In genomic region chr3:43227685-43228084, GRCh38 we compare ENCODE assay signal across 4 cellular contexts. TPM values are rescaled to one million over a fixed set of nuclear protein-coding genes. Genes with fewer than 3 reads are reported as not detected.
DNase-seq lines count a peak whose midpoint lies in the region; ATAC-seq, FAIRE-seq and TF ChIP-seq lines count a peak whose summit lies in the region.
"Not testable (repeated sequence)": the region's sequence is repeated elsewhere in the genome, so short reads cannot be mapped to it uniquely, and the experiment has no call there.

No MANE protein-coding gene starts in this region.

- H3K9ac ChIP-seq in K562 (ENCODE audit: insufficient read depth in 1 of 2, low read depth in 2 of 2, low read length in 2 of 2); HepG2 (ENCODE audit: insufficient read depth, low read depth, low read length): not testable (repeated sequence)

- peaks cover 26% of the 10 kb centered on the region for H3K4me1 Mint-ChIP-seq in CD4-positive, alpha-beta T cell (ENCODE audit: low read depth)

- BruUV-seq in K562 (replicated peaks; lab: Mats Ljungman, UMichigan); HepG2 (replicated peaks; lab: Mats Ljungman, UMichigan): not testable (repeated sequence)

- not testable (repeated sequence) for H3K4me3 ChIP-seq in K562; esophagus muscularis mucosa; HepG2 (replicated peaks in 1 of 3; ENCODE audit: insufficient read depth in 1 of 3, low read depth in 2 of 3, low read length in 3 of 3)

- not testable (repeated sequence) for H2AFZ ChIP-seq in K562 (ENCODE audit: low read depth, low read length); HepG2 (ENCODE audit: low read length)

- H3K27ac Mint-ChIP-seq in CD4-positive, alpha-beta T cell: not testable (repeated sequence)

- not testable (repeated sequence) for H3K27me3 Mint-ChIP-seq in CD4-positive, alpha-beta T cell

- not testable (repeated sequence) for TF ChIP-seq EP300 in K562 (IDR thresholded peaks at IDR 0.05; ENCODE audit: low read length); esophagus muscularis mucosa (IDR thresholded peaks at IDR 0.05); HepG2 (IDR thresholded peaks at IDR 0.05; ENCODE audit: low read depth in 2 of 2, low read length in 2 of 2); HepG2 (CRISPR knock-in tag; IDR thresholded peaks at IDR 0.05; ENCODE audit: borderline replicate concordance)

- in situ Hi-C loops in K562 (cut with MboI): not testable (repeated sequence)
- in situ Hi-C loops in HepG2 (cut with HindIII; ENCODE audit: extremely low pct_ligation_motif_present, low pct_unique_long_range_greater_than_20kb): loop anchor here (10.0 kb wide), 1 partner anchor 277 kb away; no protein-coding TSS in a partner anchor

- not testable (repeated sequence) for H3K79me2 ChIP-seq in K562 (ENCODE audit: control insufficient read depth, insufficient read depth, low read length); HepG2 (ENCODE audit: insufficient read depth, low read length)

- not testable (repeated sequence) for FAIRE-seq in K562 (lab: Jason Lieb, UNC)
- FAIRE-seq in HepG2 (lab: Jason Lieb, UNC): peak; percentile 44

- intact Hi-C loops in CD4-positive, alpha-beta T cell (cut with DNase I, micrococcal nuclease): not testable (repeated sequence)
- intact Hi-C loops in K562 (cut with micrococcal nuclease) (loop anchor here (10.0 kb wide), 1 partner anchor 537 kb away; no protein-coding TSS in a partner anchor), esophagus muscularis mucosa (cut with DNase I) (loop anchor here (10.0 kb wide), 1 partner anchor 277 kb away; no protein-coding TSS in a partner anchor), HepG2 (cut with micrococcal nuclease; ENCODE audit: unreplicated experiment) (loop anchor here (10.0 kb wide), 1 partner anchor 277 kb away; no protein-coding TSS in a partner anchor)

- not testable (repeated sequence) for TF ChIP-seq CTCF in CD4-positive, alpha-beta T cell (IDR thresholded peaks at IDR 0.05); K562 (IDR thresholded peaks at IDR 0.05 in 2 of 3, conservative IDR thresholded peaks at IDR 0.05 in 1 of 3; ENCODE audit: insufficient read depth in 2 of 3, low read depth in 1 of 3, low read length in 3 of 3); esophagus muscularis mucosa (IDR thresholded peaks at IDR 0.05); HepG2 (CRISPR knock-in tag; IDR thresholded peaks at IDR 0.05)

- CTCF ChIA-PET in CD4-positive, alpha-beta T cell (lab: Charles Lee); K562 (lab: Yijun Ruan, JAX; ENCODE audit: low intra/inter-chr PET ratio); HepG2 (lab: Yijun Ruan, JAX; ENCODE audit: low intra/inter-chr PET ratio, low total read pairs): not testable (repeated sequence)

- 0% methylated on average over 1 of the region's 1 CpG for WGBS in K562 (ENCODE audit: insufficient coverage, low coverage, missing lambda C conversion rate)
- WGBS in esophagus muscularis mucosa: 74% methylated on average over 1 of the region's 1 CpG
- WGBS in HepG2 (ENCODE audit: low lambda C conversion rate): 0% methylated on average over 1 of the region's 1 CpG

- peaks cover 15% of the 10 kb centered on the region for H3K36me3 Mint-ChIP-seq in CD4-positive, alpha-beta T cell (ENCODE audit: low read depth)

- not testable (repeated sequence) for H3K36me3 ChIP-seq in K562 (ENCODE audit: control insufficient read depth, insufficient read depth, low read length); esophagus muscularis mucosa; HepG2 (replicated peaks in 1 of 2; ENCODE audit: control insufficient read depth in 1 of 2, insufficient read depth in 2 of 2, low read length in 2 of 2)

- H3K9me3 Mint-ChIP-seq in CD4-positive, alpha-beta T cell: not testable (repeated sequence)

- H3K9me3 ChIP-seq in CD4-positive, alpha-beta T cell (ENCODE audit: control insufficient read depth, low read length): peaks cover 11% of the 10 kb centered on the region
- H3K9me3 ChIP-seq in K562 (replicated peaks; ENCODE audit: control insufficient read depth, insufficient read depth, low read depth, low read length); HepG2 (ENCODE audit: low read length): not testable (repeated sequence)
- peaks cover 0 to 20% (median 15%) of the 10 kb centered on the region in 4 donors for H3K9me3 ChIP-seq in esophagus muscularis mucosa

- peak overlapping the region; percentile 3 for H3K4me3 Mint-ChIP-seq in CD4-positive, alpha-beta T cell

- not testable (repeated sequence) for ATAC-seq in CD4-positive, alpha-beta T cell (ENCODE audit: poor library complexity); K562; HepG2

- H3K27ac ChIP-seq in CD4-positive, alpha-beta T cell (ENCODE audit: low read depth, low read length); K562 (ENCODE audit: extremely low read depth, low read depth, low read length); esophagus muscularis mucosa (replicated peaks in 1 of 4); HepG2 (ENCODE audit: extremely low read length, insufficient read depth, low read length): not testable (repeated sequence)

- POLR2A ChIA-PET in CD4-positive, alpha-beta T cell (lab: Charles Lee); HepG2 (lab: Yijun Ruan, JAX): not testable (repeated sequence)
- POLR2A ChIA-PET in K562 (lab: Yijun Ruan, JAX): interaction anchor here (0.6 kb wide), 1 partner anchor 22 kb away, joined by 4 read pairs; no protein-coding TSS in a partner anchor

- DNase-seq in CD4-positive, alpha-beta T cell; K562 (ENCODE audit: extremely low read depth in 1 of 4, low spot score in 3 of 4); HepG2 (ENCODE audit: low spot score): not testable (repeated sequence)
- DNase-seq in esophagus muscularis mucosa (ENCODE audit: extremely low spot score): peak; percentile 3

- not testable (repeated sequence) for H3K27me3 ChIP-seq in CD4-positive, alpha-beta T cell (ENCODE audit: control insufficient read depth, insufficient read depth, low read length); K562 (ENCODE audit: control insufficient read depth in 2 of 2, insufficient read depth in 2 of 2, low read length in 2 of 2); esophagus muscularis mucosa; HepG2 (ENCODE audit: control insufficient read depth in 1 of 2, insufficient read depth in 2 of 2, low read length in 2 of 2)

- not testable (repeated sequence) for TF ChIP-seq POLR2A in K562 (conservative IDR thresholded peaks at IDR 0.05); esophagus muscularis mucosa (IDR thresholded peaks at IDR 0.05; ENCODE audit: low read depth); HepG2 (IDR thresholded peaks at IDR 0.05; ENCODE audit: insufficient read depth in 1 of 2, low read depth in 2 of 2, low read length in 2 of 2)

- H4K20me1 ChIP-seq in K562 (replicated peaks; ENCODE audit: control insufficient read depth, insufficient read depth, low read length); HepG2 (ENCODE audit: insufficient read depth, low read length): not testable (repeated sequence)

- not testable (repeated sequence) for H3K9me1 ChIP-seq in K562 (ENCODE audit: control insufficient read depth, insufficient read depth, low read length)

- H3K4me1 ChIP-seq in K562 (replicated peaks in 1 of 2; ENCODE audit: control insufficient read depth in 2 of 2, insufficient read depth in 2 of 2, low read length in 2 of 2); esophagus muscularis mucosa; HepG2 (ENCODE audit: insufficient read depth, low read length): not testable (repeated sequence)

- TF ChIP-seq RAD21 in K562 (CRISPR knock-in tag; conservative IDR thresholded peaks at IDR 0.05 in 1 of 2, IDR thresholded peaks at IDR 0.05 in 1 of 2); HepG2 (CRISPR knock-in tag; IDR thresholded peaks at IDR 0.05): not testable (repeated sequence)

- not testable (repeated sequence) for H3K4me2 ChIP-seq in K562 (ENCODE audit: insufficient read depth, low read length); HepG2 (ENCODE audit: low read depth, low read length)

RNA-seq across cellular contexts. Expression of gene SNRK, which starts 58.7 kb away (rescaled TPM):
- total RNA-seq in CD4-positive, alpha-beta T cell: 100 to 1,000 TPM; 215 to 217 TPM
- 20.1 and 34.8 TPM in 2 replicates for total RNA-seq in K562 (2011; cell fraction: chromatin; rRNA removed; ENCODE audit: low replicate concordance)
- total RNA-seq in K562 (2011; cell fraction: nucleolus; rRNA removed): 8.0 and 9.3 TPM in 2 replicates
- total RNA-seq in K562 (2011; cell fraction: nucleoplasm; rRNA removed): 13.2 and 26.1 TPM in 2 replicates
- total RNA-seq in K562 (2014; rRNA removed) (8.9 and 9.7 TPM in 2 replicates), K562 (2014; rRNA removed; fragmentation: Illumina TruSeq; extraction: Trizol) (10.8 and 12.6 TPM in 2 replicates), K562 (2015; rRNA removed; fragmentation: Illumina TruSeq; extraction: Trizol) (10.4 and 12.3 TPM in 2 replicates), K562 (2021) (8.2 and 11.5 TPM in 2 replicates), esophagus muscularis mucosa (10 to 100 TPM; 30.7 to 50.4 (median 45.8) TPM), HepG2 (2016; rRNA removed; fragmentation: Illumina TruSeq; extraction: Trizol) (11.4 and 14.2 TPM in 2 replicates)
- polyA plus RNA-seq in K562 (2011; rRNA removed) (6.7 and 7.3 TPM in 2 replicates), K562 (2014; fragmentation: Illumina TruSeq; extraction: Trizol) (6.8 and 7.1 TPM in 2 replicates), K562 (2014; fragmentation: Nextera tagmentation; extraction: Ambion mirVana) (1 to 10 TPM; 1.7 to 2.0 TPM), K562 (2014; rRNA removed) (4.2 TPM in 2 replicates), HepG2 (2011; rRNA removed) (16.1 and 16.3 TPM in 2 replicates)
- polyA plus RNA-seq in K562 (2011; cell fraction: cytosol; rRNA removed): 4.2 and 4.8 TPM in 2 replicates
- 8.2 and 9.1 TPM in 2 replicates for polyA plus RNA-seq in K562 (2011; cell fraction: nucleus; rRNA removed)
- polyA plus RNA-seq in K562 (2012): 4.8 and 6.7 TPM in 2 replicates
- 24.8 and 27.8 TPM in 2 replicates for polyA minus RNA-seq in K562 (2011; rRNA and poly(A)+ RNA removed)
- polyA minus RNA-seq in K562 (2011; cell fraction: cytosol; rRNA and poly(A)+ RNA removed): 13.2 and 20.2 TPM in 2 replicates
- polyA minus RNA-seq in K562 (2011; cell fraction: nucleus; rRNA and poly(A)+ RNA removed): 10.1 and 14.2 TPM in 2 replicates
- total RNA-seq in HepG2 (2016; cell fraction: cytosol; rRNA removed; fragmentation: Illumina TruSeq; extraction: Trizol; ENCODE audit: low read depth): 15.7 and 20.4 TPM in 2 replicates
- 11.4 and 12.5 TPM in 2 replicates for total RNA-seq in HepG2 (2016; cell fraction: insoluble cytoplasmic fraction; rRNA removed; fragmentation: Illumina TruSeq; extraction: Trizol)
- 7.8 and 8.4 TPM in 2 replicates for total RNA-seq in HepG2 (2016; cell fraction: membrane; rRNA removed; fragmentation: Illumina TruSeq; extraction: Trizol)
- total RNA-seq in HepG2 (2016; cell fraction: nucleus; rRNA removed; fragmentation: Illumina TruSeq; extraction: Trizol): 16.3 and 19.8 TPM in 2 replicates
- polyA plus RNA-seq in HepG2 (2011; cell fraction: cytosol; rRNA removed): 8.9 and 9.0 TPM in 2 replicates
- 22.4 and 28.9 TPM in 2 replicates for polyA plus RNA-seq in HepG2 (2011; cell fraction: nucleus; rRNA removed)
- 15.9 and 17.5 TPM in 2 replicates for polyA plus RNA-seq in HepG2 (2012)
- 0.21 and 0.26 TPM in 2 replicates for polyA plus RNA-seq in HepG2 (2016; cell fraction: cytosol; fragmentation: Illumina TruSeq; extraction: Trizol; ENCODE audit: low read depth)
- polyA plus RNA-seq in HepG2 (2016; cell fraction: insoluble cytoplasmic fraction; fragmentation: Illumina TruSeq; extraction: Trizol; ENCODE audit: low read depth): 7.4 and 8.1 TPM in 2 replicates
- 1.5 TPM in 2 replicates for polyA plus RNA-seq in HepG2 (2016; cell fraction: membrane; fragmentation: Illumina TruSeq; extraction: Trizol; ENCODE audit: low read depth)
- 15.7 and 17.5 TPM in 2 replicates for polyA plus RNA-seq in HepG2 (2016; cell fraction: nucleus; fragmentation: Illumina TruSeq; extraction: Trizol; ENCODE audit: insufficient read depth, low read depth)
- polyA minus RNA-seq in HepG2 (2011; rRNA and poly(A)+ RNA removed; ENCODE audit: low replicate concordance): 38.0 and 68.3 TPM in 2 replicates
- polyA minus RNA-seq in HepG2 (2011; cell fraction: cytosol; rRNA and poly(A)+ RNA removed): 35.4 and 37.5 TPM in 2 replicates
- polyA minus RNA-seq in HepG2 (2011; cell fraction: nucleus; rRNA and poly(A)+ RNA removed): 73.0 and 87.2 TPM in 2 replicates

Comparison
In these comparisons a context has a peak if more than half of its experiments do, and no peak if none do; other contexts are left out.
1. RNA of gene SNRK, which starts 58.7 kb away (total RNA-seq): 215 to 217 TPM in CD4-positive, alpha-beta T cell; 30.7 to 50.4 TPM in esophagus muscularis mucosa, 8.0 to 34.8 TPM in K562 and 7.8 to 20.4 TPM in HepG2; every median in the first group is over 4 times any median in the second.